In the genomic region with DNA sequence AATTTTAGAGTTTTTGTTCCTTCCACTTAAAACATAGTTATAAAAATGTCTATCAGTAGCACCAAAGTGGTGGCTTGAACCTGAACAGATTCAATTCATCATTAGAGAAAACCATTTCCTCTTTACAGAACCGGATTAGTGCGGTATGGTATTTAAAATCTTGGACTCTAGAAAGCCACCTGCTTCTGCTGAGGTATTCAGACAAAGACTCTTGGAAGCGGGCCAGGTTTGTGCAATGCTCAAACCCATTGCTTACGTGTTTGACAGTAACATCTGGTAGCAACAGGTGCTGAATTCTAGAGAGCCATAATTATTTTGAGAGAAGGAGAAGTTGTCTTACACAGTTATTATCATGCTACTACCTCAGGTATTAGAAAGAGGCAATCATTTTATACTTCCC, we compare ENCODE assay signal across 10 cellular contexts.
DNase-seq lines count a peak whose midpoint lies in the region; ATAC-seq and TF ChIP-seq lines count a peak whose summit lies in the region.
"Had no signal": no experiment of that assay in that cellular context is flagged by ENCODE, and none has a peak within 500 bp of the region (broad histone marks: within the 10 kb centered on the region; RNA-seq: fewer than 3 reads in every experiment).

No MANE protein-coding gene starts in this region.

- no peaks in the 10 kb centered on the region for H3K9me3 ChIP-seq in T-helper 17 cell (ENCODE audit: control insufficient read depth, low read length, poor library complexity, severe bottlenecking)
- H3K9me3 ChIP-seq: psoas muscle, SJSA1 had no signal

- ATAC-seq in GM18861 (IDR thresholded peaks at IDR 0.05; ENCODE audit: unreplicated experiment) (peak; percentile 91), HG03342 (IDR thresholded peaks at IDR 0.05; ENCODE audit: unreplicated experiment) (peak; percentile 91), left lobe of liver (peak; percentile 67), T-helper 17 cell (no peak), Right ventricle myocardium inferior (no peak)
- ATAC-seq in activated naive CD8-positive, alpha-beta T cell treated with anti-CD3 and anti-CD28 coated beads, Interleukin-2, amount 50 U/mL, for 24 hours = no peak

- no peak overlapping the region for H3K27ac Mint-ChIP-seq in activated naive CD8-positive, alpha-beta T cell treated with anti-CD3 and anti-CD28 coated beads, Interleukin-2, amount 50 U/mL, for 24 hours
- H3K27ac Mint-ChIP-seq in T-helper 17 cell (no peak overlapping the region), osteocyte (ENCODE audit: unreplicated experiment) (no peak overlapping the region)

- DNase-seq in NCI-H345 treated with DMSO at 0.1 percent for 48 hours (lab: John Stamatoyannopoulos, UW; ENCODE audit: unreplicated experiment) = peak; percentile 95
- peak; percentile 65 for DNase-seq in left lobe of liver (ENCODE audit: low spot score)
- no peak for DNase-seq in activated naive CD8-positive, alpha-beta T cell treated with anti-CD3 and anti-CD28 coated beads, Interleukin-2, amount 50 U/mL, for 24 hours
- no peak for DNase-seq in T-helper 17 cell
- DNase-seq in osteocyte (ENCODE audit: extremely low spot score, unreplicated experiment) = no peak
- DNase-seq in Right ventricle myocardium inferior (ENCODE audit: missing footprints) = no peak
- DNase-seq: psoas muscle had no signal

- H3K27me3 Mint-ChIP-seq in activated naive CD8-positive, alpha-beta T cell treated with anti-CD3 and anti-CD28 coated beads, Interleukin-2, amount 50 U/mL, for 24 hours = no peaks in the 10 kb centered on the region
- H3K27me3 Mint-ChIP-seq in T-helper 17 cell (no peaks in the 10 kb centered on the region), osteocyte (ENCODE audit: unreplicated experiment) (no peaks in the 10 kb centered on the region)

- TF ChIP-seq CTCF in osteocyte (IDR thresholded peaks at IDR 0.05) = no peak

- intact Hi-C loops in Right ventricle myocardium inferior (cut with DNase I) = no loop called here

- no peaks in the 10 kb centered on the region for H3K4me1 Mint-ChIP-seq in activated naive CD8-positive, alpha-beta T cell treated with anti-CD3 and anti-CD28 coated beads, Interleukin-2, amount 50 U/mL, for 24 hours
- H3K4me1 Mint-ChIP-seq in T-helper 17 cell (no peaks in the 10 kb centered on the region), osteocyte (ENCODE audit: unreplicated experiment) (peaks cover 4% of the 10 kb centered on the region)

- H3K36me3 Mint-ChIP-seq in activated naive CD8-positive, alpha-beta T cell treated with anti-CD3 and anti-CD28 coated beads, Interleukin-2, amount 50 U/mL, for 24 hours (ENCODE audit: low read depth) = no peaks in the 10 kb centered on the region
- H3K36me3 Mint-ChIP-seq in T-helper 17 cell (ENCODE audit: low read depth) (no peaks in the 10 kb centered on the region), osteocyte (ENCODE audit: unreplicated experiment) (peaks cover 10% of the 10 kb centered on the region)

- peaks cover 7% of the 10 kb centered on the region for H3K9me3 Mint-ChIP-seq in activated naive CD8-positive, alpha-beta T cell treated with anti-CD3 and anti-CD28 coated beads, Interleukin-2, amount 50 U/mL, for 24 hours
- H3K9me3 Mint-ChIP-seq in osteocyte (ENCODE audit: unreplicated experiment) = peaks cover 8% of the 10 kb centered on the region

- no peak overlapping the region for H3K4me3 Mint-ChIP-seq in activated naive CD8-positive, alpha-beta T cell treated with anti-CD3 and anti-CD28 coated beads, Interleukin-2, amount 50 U/mL, for 24 hours
- H3K4me3 Mint-ChIP-seq in T-helper 17 cell (no peak overlapping the region), osteocyte (ENCODE audit: unreplicated experiment) (no peak overlapping the region)

Comparison
In these comparisons a context has a peak if more than half of its experiments do, and no peak if none do; other contexts are left out.
1. ATAC-seq: peak in GM18861 (single experiment), HG03342 (single experiment) and left lobe of liver (single experiment); none in activated naive CD8-positive, alpha-beta T cell treated with anti-CD3 and anti-CD28 coated beads, Interleukin-2, amount 50 U/mL, for 24 hours (single experiment), T-helper 17 cell (single experiment) and Right ventricle myocardium inferior (single experiment).
2. DNase-seq: peak in NCI-H345 treated with DMSO at 0.1 percent for 48 hours (single experiment) and left lobe of liver (single experiment); none in activated naive CD8-positive, alpha-beta T cell treated with anti-CD3 and anti-CD28 coated beads, Interleukin-2, amount 50 U/mL, for 24 hours (single experiment), T-helper 17 cell (0 of 3), osteocyte (single experiment) and Right ventricle myocardium inferior (single experiment).